In the genomic region with DNA sequence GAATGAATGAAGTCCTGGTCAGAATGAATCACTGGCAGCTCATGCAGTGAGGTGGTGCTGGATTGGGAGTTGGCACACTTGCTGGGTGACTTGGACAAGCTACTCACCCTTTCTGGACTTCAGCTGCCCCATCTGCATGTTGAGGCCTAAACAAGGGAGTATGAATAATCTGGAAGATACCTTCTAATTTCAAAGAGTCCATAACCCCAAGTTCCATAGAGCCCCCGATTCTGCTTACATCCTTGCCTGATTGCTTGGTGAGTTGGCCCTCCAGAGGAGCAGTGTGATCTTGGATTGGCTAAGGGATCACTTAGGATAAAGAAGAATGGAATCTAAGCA, we compare ENCODE assay signal across 20 cellular contexts. TPM values are rescaled to one million over a fixed set of nuclear protein-coding genes. Genes with fewer than 3 reads are reported as not detected.
DNase-seq lines count a peak whose midpoint lies in the region; ATAC-seq and TF ChIP-seq lines count a peak whose summit lies in the region.
"Had no signal": no experiment of that assay in that cellular context is flagged by ENCODE, and none has a peak within 500 bp of the region (broad histone marks: within the 10 kb centered on the region; RNA-seq: fewer than 3 reads in every experiment).

No MANE protein-coding gene starts in this region.

- H3K27me3 ChIP-seq in heart right ventricle (no peaks in the 10 kb centered on the region), hepatocyte (no peaks in the 10 kb centered on the region), osteoblast (ENCODE audit: insufficient read depth, low read length) (no peaks in the 10 kb centered on the region), aorta (ENCODE audit: control insufficient read depth in 1 of 2, insufficient read depth in 2 of 2, low read length in 1 of 2) (no peaks in the 10 kb centered on the region)

- H2AFZ ChIP-seq in hepatocyte (no peak overlapping the region), osteoblast (ENCODE audit: low read length) (no peak overlapping the region)

- no peaks in the 10 kb centered on the region for H3K9me2 ChIP-seq in hepatocyte (replicated peaks; ENCODE audit: insufficient read depth)

- DNase-seq in heart right ventricle (no peak), Right ventricle myocardium superior (no peak), hepatocyte (ENCODE audit: low spot score) (no peak), osteoblast (ENCODE audit: insufficient read length, low spot score, missing footprints) (no peak), aorta (peak in 1 of 2 donors; percentile 38), NCI-H2196 treated with DMSO at 0.1 percent for 48 hours (lab: John Stamatoyannopoulos, UW; ENCODE audit: unreplicated experiment) (no peak), AG08396 (ENCODE audit: low spot score) (no peak)
- DNase-seq: 8988T; CD4-positive, alpha-beta memory T cell; DMS79 treated with DMSO at 0.1 percent for 48 hours; GOT3; NCI-H1436 treated with DMSO at 0.1 percent for 48 hours; NCI-H2029 treated with DMSO at 0.1 percent for 48 hours; NCI-H510A; NCI-H774; PC-3 had no signal

- intact Hi-C loops in heart right ventricle (cut with DNase I) (no loop called here), Right ventricle myocardium superior (cut with DNase I) (no loop called here), aorta (cut with DNase I) (loop anchor here in 1 of 2 donors (2.0 kb wide), 1 partner anchor 83 kb away; no protein-coding TSS in a partner anchor)

- H4K20me1 ChIP-seq in hepatocyte (ENCODE audit: insufficient read depth, poor library complexity, severe bottlenecking) (no peaks in the 10 kb centered on the region), osteoblast (ENCODE audit: insufficient read depth, low read length) (no peaks in the 10 kb centered on the region)

- ATAC-seq in heart right ventricle (no peak), Right ventricle myocardium superior (ENCODE audit: poor library complexity) (no peak), aorta (ENCODE audit: low FRiP score) (no peak), GM18498 (IDR thresholded peaks at IDR 0.05; ENCODE audit: unreplicated experiment) (no peak)
- ATAC-seq: PC-3 had no signal

- H3K4me1 ChIP-seq in heart right ventricle (peaks cover 9 to 43% (median 36%) of the 10 kb centered on the region in 9 donors), hepatocyte (ENCODE audit: insufficient read depth) (peaks cover 5% of the 10 kb centered on the region), osteoblast (ENCODE audit: insufficient read depth, low read length) (peaks cover 37% of the 10 kb centered on the region), aorta (ENCODE audit: control insufficient read depth in 1 of 2, insufficient read depth in 2 of 2, low read length in 2 of 2) (peaks cover 0 to 11% of the 10 kb centered on the region in 2 donors)

- H3K4me3 ChIP-seq in heart right ventricle: no peak overlapping the region
- H3K4me3 ChIP-seq in hepatocyte: no peak overlapping the region
- no peak overlapping the region for H3K4me3 ChIP-seq in osteoblast (ENCODE audit: insufficient read depth, low read length)
- H3K4me3 ChIP-seq in aorta (ENCODE audit: low read length in 2 of 2): no peak overlapping the region

- peaks cover 0 to 26% (median 7%) of the 10 kb centered on the region in 11 donors for H3K9me3 ChIP-seq in heart right ventricle
- no peaks in the 10 kb centered on the region for H3K9me3 ChIP-seq in hepatocyte (ENCODE audit: low read depth)
- no peaks in the 10 kb centered on the region for H3K9me3 ChIP-seq in osteoblast (ENCODE audit: low read depth, low read length)
- H3K9me3 ChIP-seq in aorta (ENCODE audit: control insufficient read depth, low read length): no peaks in the 10 kb centered on the region

- H3K79me2 ChIP-seq in hepatocyte (no peaks in the 10 kb centered on the region), osteoblast (ENCODE audit: insufficient read depth, low read length) (no peaks in the 10 kb centered on the region)

- peak overlapping the region in 7 of 10 donors; percentile 21 to 89 (median 79) for H3K27ac ChIP-seq in heart right ventricle
- H3K27ac ChIP-seq in hepatocyte: peak overlapping the region; percentile 31
- peak overlapping the region; percentile 93 for H3K27ac ChIP-seq in osteoblast (ENCODE audit: low read depth, low read length)
- H3K27ac ChIP-seq in aorta (ENCODE audit: low read depth in 1 of 2, low read length in 2 of 2): peak overlapping the region; percentile 9 to 98
- H3K27ac ChIP-seq: KMS-11 had no signal

- no peak for TF ChIP-seq CTCF in heart right ventricle (IDR thresholded peaks at IDR 0.05)
- TF ChIP-seq CTCF in hepatocyte (IDR thresholded peaks at IDR 0.05; ENCODE audit: poor library complexity): no peak
- no peak for TF ChIP-seq CTCF in osteoblast (IDR thresholded peaks at IDR 0.05; ENCODE audit: extremely low read depth, low read depth, low read length)

- H3K36me3 ChIP-seq in heart right ventricle (no peaks in the 10 kb centered on the region), hepatocyte (replicated peaks; ENCODE audit: insufficient read depth, low read depth) (no peaks in the 10 kb centered on the region), osteoblast (ENCODE audit: insufficient read depth, low read length) (no peaks in the 10 kb centered on the region), aorta (ENCODE audit: control insufficient read depth in 1 of 2, insufficient read depth in 2 of 2, low read length in 1 of 2) (no peaks in the 10 kb centered on the region)

- 91 to 100% methylated on average over 1 of the region's 1 CpG for WGBS in heart right ventricle, 2 donors
- WGBS in hepatocyte (ENCODE audit: low lambda C conversion rate, missing lambda C conversion rate): 89% methylated on average over 1 of the region's 1 CpG
- 96 to 100% methylated on average over 1 of the region's 1 CpG for WGBS in aorta, 2 donors

- H3K4me2 ChIP-seq in hepatocyte: no peak overlapping the region
- no peak overlapping the region for H3K4me2 ChIP-seq in osteoblast (ENCODE audit: insufficient read depth, low read length)
- H3K4me2 ChIP-seq: KMS-11 had no signal

RNA-seq across cellular contexts. Expression of a gene that starts 18.3 kb away (rescaled TPM):
- not detected for total RNA-seq in heart right ventricle
- polyA plus RNA-seq in heart right ventricle: not detected
- not detected for total RNA-seq in Right ventricle myocardium superior
- not detected in 2 replicates for total RNA-seq in hepatocyte
- polyA plus RNA-seq in hepatocyte: not detected in 2 replicates
- total RNA-seq in osteoblast: under 0.01 TPM in 1 of 2 replicates, not detected in the other
- not detected for total RNA-seq in aorta
- not detected for polyA plus RNA-seq in aorta
- total RNA-seq: CD4-positive, alpha-beta memory T cell; M059J; PC-3 had no signal
- polyA plus RNA-seq: BJ; CD4-positive, alpha-beta memory T cell had no signal

RNA-seq across cellular contexts. Expression of a gene that starts 36.6 kb away (rescaled TPM):
- total RNA-seq in heart right ventricle (10 to 100 TPM in 2 of 10 donors, 1 to 10 TPM in 8; 5.5 to 19.6 (median 8.2) TPM), Right ventricle myocardium superior (6.3 TPM), hepatocyte (5.9 and 9.9 TPM in 2 replicates), osteoblast (21.0 and 27.1 TPM in 2 replicates), aorta (10 to 100 TPM; 31.7 to 88.9 TPM)
- polyA plus RNA-seq in heart right ventricle (10 to 100 TPM in 1 of 2 donors, 1 to 10 TPM in 1; 2.6 to 32.7 TPM), hepatocyte (21.4 and 23.1 TPM in 2 replicates), aorta (10 to 100 TPM in 1 of 2 donors, 1 to 10 TPM in 1; 8.8 to 92.5 TPM)

Comparison
In these comparisons a context has a peak if more than half of its experiments do, and no peak if none do; other contexts are left out.
1. H3K27ac ChIP-seq: peak in every context shown above with its lines; median percentile 93 in osteoblast; 79 in heart right ventricle; 54 in aorta; 31 in hepatocyte.